Comparison of ENCODE assay signal across 8 cellular contexts in the genomic region with DNA sequence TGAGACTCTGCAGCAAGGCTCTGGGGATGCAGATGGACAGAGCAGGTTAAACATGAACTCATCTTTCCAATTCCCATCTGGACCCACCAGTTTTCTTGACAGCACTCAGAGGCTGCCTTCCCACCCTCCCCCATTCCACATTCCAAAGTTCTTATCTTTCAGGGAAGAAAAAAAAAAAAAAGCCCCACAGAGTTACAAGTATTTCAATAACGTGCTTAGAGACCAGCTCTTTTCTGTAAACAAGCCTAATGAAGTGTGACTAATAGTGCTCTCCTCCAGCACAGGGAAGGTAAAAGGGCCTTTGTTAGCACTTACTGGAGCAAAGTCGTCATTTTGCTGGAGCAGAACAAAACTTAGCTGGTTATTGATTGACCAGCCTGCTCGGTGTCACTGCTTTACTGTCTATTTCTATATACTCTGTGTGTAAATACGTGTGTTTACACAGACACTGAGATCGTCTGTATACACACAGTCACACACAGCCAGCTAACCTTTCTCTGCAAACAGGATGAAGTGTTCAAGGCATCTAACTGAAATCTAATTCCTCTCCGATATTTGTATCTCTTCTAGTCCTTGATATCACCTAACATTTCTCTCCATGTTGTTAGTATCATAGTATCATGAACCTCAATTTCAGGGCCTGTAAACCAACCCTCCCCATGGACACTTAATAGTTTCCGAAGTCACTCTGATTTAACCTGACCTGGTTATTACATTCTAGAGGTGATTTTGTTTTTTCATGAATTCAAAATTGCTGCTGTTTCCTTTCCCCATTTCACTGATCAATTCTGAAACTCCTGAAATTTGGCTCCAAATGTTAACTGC.
DNase-seq lines count a peak whose midpoint lies in the region; ATAC-seq and TF ChIP-seq lines count a peak whose summit lies in the region.

No MANE protein-coding gene starts in this region.

- DNase-seq in ELR (ENCODE audit: low read depth) (peak; percentile 90), NCI-H1694 treated with DMSO at 0.1 percent for 48 hours (lab: John Stamatoyannopoulos, UW) (peak; percentile 67), ascending aorta (ENCODE audit: low spot score in 2 of 2) (no peak), iPS DF 6.9 (ENCODE audit: low read depth, low spot score) (no peak)
- no peak for DNase-seq in activated CD4-positive, CD25-positive, alpha-beta regulatory T cell treated with anti-CD3 and anti-CD28 coated beads, Interleukin-2, amount 50 U/mL, for 72 hours

- TF ChIP-seq CTCF in ascending aorta (IDR thresholded peaks at IDR 0.05), result no peak

- H3K27me3 ChIP-seq in ascending aorta (no peaks in the 10 kb centered on the region), iPS DF 6.9 (ENCODE audit: control insufficient read depth, insufficient read depth, low read length) (no peaks in the 10 kb centered on the region), stomach smooth muscle (ENCODE audit: control insufficient read depth in 1 of 2, insufficient read depth in 2 of 2, low read length in 2 of 2) (no peaks in the 10 kb centered on the region)

- H3K27ac ChIP-seq in ascending aorta (peak overlapping the region; percentile 3 to 46), iPS DF 6.9 (ENCODE audit: low read length) (peak overlapping the region; percentile 42), stomach smooth muscle (ENCODE audit: low read length) (peak overlapping the region; percentile 50)

- no peaks in the 10 kb centered on the region for H3K36me3 ChIP-seq in ascending aorta
- no peaks in the 10 kb centered on the region for H3K36me3 ChIP-seq in iPS DF 6.9 (ENCODE audit: control insufficient read depth, insufficient read depth, low read length)
- no peaks in the 10 kb centered on the region for H3K36me3 ChIP-seq in stomach smooth muscle (ENCODE audit: control insufficient read depth in 2 of 2, insufficient read depth in 2 of 2, low read length in 2 of 2)

- H3K9me3 ChIP-seq in ascending aorta (no peaks in the 10 kb centered on the region), iPS DF 6.9 (ENCODE audit: control insufficient read depth, insufficient read depth, low read length) (no peaks in the 10 kb centered on the region), stomach smooth muscle (ENCODE audit: control insufficient read depth in 2 of 2, low read length in 2 of 2) (no peaks in the 10 kb centered on the region)

- H3K4me1 ChIP-seq in ascending aorta, result peaks cover 0 to 16% of the 10 kb centered on the region in 2 donors
- peaks cover 9% of the 10 kb centered on the region; the same call in 1 of the 2 replicates for H3K4me1 ChIP-seq in iPS DF 6.9 (ENCODE audit: control insufficient read depth, insufficient read depth, low read length)
- peaks cover 21% of the 10 kb centered on the region for H3K4me1 ChIP-seq in stomach smooth muscle (ENCODE audit: control insufficient read depth, insufficient read depth, low read length)

- ATAC-seq in GM18858 (IDR thresholded peaks at IDR 0.05; ENCODE audit: unreplicated experiment), result no peak
- ATAC-seq in HG03565 (IDR thresholded peaks at IDR 0.05; ENCODE audit: unreplicated experiment), result no peak

- H3K4me3 ChIP-seq in ascending aorta, result no peak overlapping the region
- H3K4me3 ChIP-seq in iPS DF 6.9 (ENCODE audit: low read length), result no peak overlapping the region
- peak overlapping the region in 1 of 2 donors; percentile 30 for H3K4me3 ChIP-seq in stomach smooth muscle (ENCODE audit: low read length in 2 of 2)

- intact Hi-C loops in ascending aorta (cut with DNase I), result no loop called here

- no CpG with 5 or more reads among the region's 7 CpGs for WGBS in iPS DF 6.9 (ENCODE audit: insufficient coverage, insufficient read length)

- no peak overlapping the region for H3K9ac ChIP-seq in stomach smooth muscle (ENCODE audit: low read length in 2 of 2)

Comparison
In these comparisons a context has a peak if more than half of its experiments do, and no peak if none do; other contexts are left out.
1. DNase-seq: peak in ELR (single experiment) and NCI-H1694 treated with DMSO at 0.1 percent for 48 hours (single experiment); none in ascending aorta (0 of 2), iPS DF 6.9 (single experiment) and activated CD4-positive, CD25-positive, alpha-beta regulatory T cell treated with anti-CD3 and anti-CD28 coated beads, Interleukin-2, amount 50 U/mL, for 72 hours (single experiment).
2. Peak in every context shown above with its lines, with median percentiles within 50 percentile points of each other: H3K27ac ChIP-seq.